27 cellular contexts compared by ENCODE assay signal in genomic region chr2:133641942-133642341, GRCh38.
A peak's percentile ranks its signal among the peaks of the same experiment; 100 is the strongest.
DNase-seq lines count a peak whose midpoint lies in the region; ATAC-seq and TF ChIP-seq lines count a peak whose summit lies in the region.
"Had no signal": no experiment of that assay in that cellular context is flagged by ENCODE, and none has a peak within 500 bp of the region (broad histone marks: within the 10 kb centered on the region; RNA-seq: fewer than 3 reads in every experiment).

No MANE protein-coding gene starts in this region.

- H3K9me3 Mint-ChIP-seq in chondrocyte (ENCODE audit: low read depth) = no peaks in the 10 kb centered on the region
- H3K9me3 Mint-ChIP-seq: activated naive CD4-positive, alpha-beta T cell treated with anti-CD3 and anti-CD28 coated beads, Interleukin-2, amount 10 ng/mL, durations not matched to agents 7 days and 5 days; CD8-positive, alpha-beta T cell; H9; nephron had no signal

- no peaks in the 10 kb centered on the region for H3F3A ChIP-seq in MM.1S (ENCODE audit: insufficient read depth, low read length)

- no peaks in the 10 kb centered on the region for H3K9me2 ChIP-seq in MM.1S (replicated peaks; ENCODE audit: insufficient read depth, low read length)

- no peaks in the 10 kb centered on the region for H3K27me3 Mint-ChIP-seq in chondrocyte (ENCODE audit: low read depth)
- H3K27me3 Mint-ChIP-seq: activated naive CD4-positive, alpha-beta T cell treated with anti-CD3 and anti-CD28 coated beads, Interleukin-2, amount 10 ng/mL, durations not matched to agents 7 days and 5 days had no signal

- H3K27ac ChIP-seq in BLaER1 (no peak overlapping the region), MM.1S (ENCODE audit: low read length) (no peak overlapping the region), caudate nucleus (ENCODE audit: low read depth, low read length) (peak overlapping the region; percentile 81), layer of hippocampus (ENCODE audit: low read depth, low read length) (peak overlapping the region; percentile 78), lower lobe of right lung (no peak overlapping the region)
- H3K27ac ChIP-seq: esophagus muscularis mucosa, heart right ventricle, ovary, SJSA1, upper lobe of left lung had no signal

- H3K4me3 Mint-ChIP-seq in chondrocyte (ENCODE audit: unreplicated experiment) = no peak overlapping the region
- H3K4me3 Mint-ChIP-seq: activated CD4-positive, alpha-beta T cell treated with anti-CD3 and anti-CD28 coated beads for 36 hours; activated CD8-positive, alpha-beta T cell treated with anti-CD3 and anti-CD28 coated beads, Interleukin-2, amount 10 ng/mL, durations not matched to agents 7 days and 5 days; activated naive CD4-positive, alpha-beta T cell treated with anti-CD3 and anti-CD28 coated beads, Interleukin-2, amount 10 ng/mL, durations not matched to agents 7 days and 5 days; CD8-positive, alpha-beta T cell; H9; nephron had no signal

- no peak for ATAC-seq in lower lobe of right lung
- ATAC-seq: activated CD4-positive, alpha-beta T cell treated with anti-CD3 and anti-CD28 coated beads for 36 hours; activated CD8-positive, alpha-beta T cell treated with anti-CD3 and anti-CD28 coated beads, Interleukin-2, amount 10 ng/mL, durations not matched to agents 7 days and 5 days; CD8-positive, alpha-beta T cell had no signal

- H3K4me2 ChIP-seq in BLaER1 (peak overlapping the region; percentile 39), MM.1S (ENCODE audit: low read depth, low read length) (no peak overlapping the region)

- H4K20me1 ChIP-seq in BLaER1 (no peaks in the 10 kb centered on the region), MM.1S (ENCODE audit: insufficient read depth, low read length) (no peaks in the 10 kb centered on the region)

- peaks cover 2% of the 10 kb centered on the region for H3K36me3 Mint-ChIP-seq in chondrocyte (ENCODE audit: low read depth)
- H3K36me3 Mint-ChIP-seq: activated naive CD4-positive, alpha-beta T cell treated with anti-CD3 and anti-CD28 coated beads, Interleukin-2, amount 10 ng/mL, durations not matched to agents 7 days and 5 days; CD8-positive, alpha-beta T cell had no signal

- H3K4me3 ChIP-seq in BLaER1 (no peak overlapping the region), MM.1S (ENCODE audit: low read length) (no peak overlapping the region), lower lobe of right lung (no peak overlapping the region)
- H3K4me3 ChIP-seq: esophagus muscularis mucosa, heart right ventricle, lung, mucosa of descending colon, ovary, SJSA1, upper lobe of left lung had no signal

- peaks cover 13% of the 10 kb centered on the region for H3K4me1 ChIP-seq in BLaER1
- H3K4me1 ChIP-seq in MM.1S (ENCODE audit: low read length) = peaks cover 19% of the 10 kb centered on the region
- H3K4me1 ChIP-seq in lower lobe of right lung = no peaks in the 10 kb centered on the region
- H3K4me1 ChIP-seq: SJSA1, upper lobe of left lung had no signal

- H3K36me3 ChIP-seq in BLaER1 = no peaks in the 10 kb centered on the region
- H3K36me3 ChIP-seq in MM.1S (replicated peaks; ENCODE audit: insufficient read depth, low read length) = no peaks in the 10 kb centered on the region
- H3K36me3 ChIP-seq in lower lobe of right lung = no peaks in the 10 kb centered on the region
- H3K36me3 ChIP-seq: esophagus muscularis mucosa, heart right ventricle, ovary, SJSA1, upper lobe of left lung had no signal

- H3K4me1 Mint-ChIP-seq in chondrocyte (ENCODE audit: low read depth) = peaks cover 20% of the 10 kb centered on the region
- H3K4me1 Mint-ChIP-seq: activated CD4-positive, alpha-beta T cell treated with anti-CD3 and anti-CD28 coated beads for 36 hours; activated naive CD4-positive, alpha-beta T cell treated with anti-CD3 and anti-CD28 coated beads, Interleukin-2, amount 10 ng/mL, durations not matched to agents 7 days and 5 days had no signal

- TF ChIP-seq CTCF in MM.1S (IDR thresholded peaks at IDR 0.05; ENCODE audit: low read length) (no peak), lower lobe of right lung (IDR thresholded peaks at IDR 0.05) (no peak), chondrocyte (IDR thresholded peaks at IDR 0.05) (no peak)

- H3K27me3 ChIP-seq in BLaER1 (no peaks in the 10 kb centered on the region), MM.1S (replicated peaks; ENCODE audit: insufficient read depth, low read length) (no peaks in the 10 kb centered on the region), layer of hippocampus (ENCODE audit: control insufficient read depth, insufficient read depth, low read length) (no peaks in the 10 kb centered on the region), lower lobe of right lung (ENCODE audit: low read depth) (no peaks in the 10 kb centered on the region)
- H3K27me3 ChIP-seq: esophagus muscularis mucosa, heart right ventricle, ovary, SJSA1, upper lobe of left lung had no signal

- DNase-seq in MM.1S = peak; percentile 9
- DNase-seq in caudate nucleus (lab: John Stamatoyannopoulos, UW) = no peak
- no peak for DNase-seq in lower lobe of right lung
- no peak for DNase-seq in C1 segment of cervical spinal cord (lab: John Stamatoyannopoulos, UW)
- no peak for DNase-seq in chondrocyte (ENCODE audit: low spot score)
- DNase-seq in middle frontal gyrus (ENCODE audit: extremely low spot score, low spot score) = no peak
- DNase-seq: activated CD4-positive, alpha-beta T cell treated with anti-CD3 and anti-CD28 coated beads for 36 hours; activated CD8-positive, alpha-beta T cell treated with anti-CD3 and anti-CD28 coated beads, Interleukin-2, amount 10 ng/mL, durations not matched to agents 7 days and 5 days; activated naive CD4-positive, alpha-beta T cell treated with anti-CD3 and anti-CD28 coated beads, Interleukin-2, amount 10 ng/mL, durations not matched to agents 7 days and 5 days; CD8-positive, alpha-beta T cell; heart right ventricle; kidney glomerular epithelial cell; NCI-H1417 treated with DMSO at 0.1 percent for 48 hours; NCI-H2029 treated with DMSO at 0.1 percent for 48 hours; ovary; stimulated activated CD4-positive, alpha-beta T cell treated with anti-CD3 and anti-CD28 coated beads, Interleukin-15, amount 100 ng/mL, for 24 hours; stimulated activated CD4-positive, alpha-beta T cell treated with anti-CD3 and anti-CD28 coated beads, Interleukin-4, amount 100 ng/mL, for 4 hours; T-helper 9 cell had no signal

- no peak overlapping the region for H2AFZ ChIP-seq in MM.1S (ENCODE audit: low read length)

- no peak overlapping the region for H3K27ac Mint-ChIP-seq in chondrocyte (ENCODE audit: unreplicated experiment)
- H3K27ac Mint-ChIP-seq: activated CD4-positive, alpha-beta T cell treated with anti-CD3 and anti-CD28 coated beads for 36 hours; activated CD8-positive, alpha-beta T cell treated with anti-CD3 and anti-CD28 coated beads, Interleukin-2, amount 10 ng/mL, durations not matched to agents 7 days and 5 days; activated naive CD4-positive, alpha-beta T cell treated with anti-CD3 and anti-CD28 coated beads, Interleukin-2, amount 10 ng/mL, durations not matched to agents 7 days and 5 days; CD8-positive, alpha-beta T cell had no signal

- H3K9ac ChIP-seq in BLaER1 (no peak overlapping the region), MM.1S (ENCODE audit: low read length) (no peak overlapping the region)

- no peaks in the 10 kb centered on the region for H3K9me3 ChIP-seq in BLaER1
- no peaks in the 10 kb centered on the region for H3K9me3 ChIP-seq in MM.1S (replicated peaks; ENCODE audit: insufficient read depth, low read length)
- no peaks in the 10 kb centered on the region for H3K9me3 ChIP-seq in lower lobe of right lung
- H3K9me3 ChIP-seq: esophagus muscularis mucosa, mucosa of descending colon, ovary, SJSA1, upper lobe of left lung had no signal

- no peaks in the 10 kb centered on the region for H3K79me2 ChIP-seq in MM.1S (ENCODE audit: low read length)

- intact Hi-C loops in lower lobe of right lung (cut with DNase I) = no loop called here

Comparison
In these comparisons a context has a peak if more than half of its experiments do, and no peak if none do; other contexts are left out.
1. H3K27ac ChIP-seq: peak in caudate nucleus (single experiment) and layer of hippocampus (single experiment); none in BLaER1 (single experiment), MM.1S (single experiment) and lower lobe of right lung (single experiment).